Comparison of ENCODE assay signal across 25 cellular contexts in genomic region chr10:48879476-48879875, GRCh38.
"Had no signal": no experiment of that assay in that cellular context is flagged by ENCODE, and none has a peak within 500 bp of the region (broad histone marks: within the 10 kb centered on the region; RNA-seq: fewer than 3 reads in every experiment).

No MANE protein-coding gene starts in this region.

- H3K4me3 ChIP-seq: esophagus squamous epithelium, heart right ventricle, left lung, right lobe of liver, suprapubic skin, transverse colon, upper lobe of right lung, uterus had no signal

- H3K27me3 Mint-ChIP-seq: stimulated activated naive CD8-positive, alpha-beta T cell treated with anti-CD3 and anti-CD28 coated beads, Interleukin-15, amount 100 ng/mL, for 72 hours had no signal

- H3K9ac ChIP-seq: parathyroid adenoma had no signal

- H3K4me1 Mint-ChIP-seq: stimulated activated naive CD8-positive, alpha-beta T cell treated with anti-CD3 and anti-CD28 coated beads, Interleukin-15, amount 100 ng/mL, for 72 hours had no signal

- H3K27ac Mint-ChIP-seq: natural killer cell; progenitor cell of endocrine pancreas; stimulated activated naive CD8-positive, alpha-beta T cell treated with anti-CD3 and anti-CD28 coated beads, Interleukin-15, amount 100 ng/mL, for 72 hours had no signal

- H3K36me3 Mint-ChIP-seq: natural killer cell had no signal

- H3K4me1 ChIP-seq: esophagus squamous epithelium, heart right ventricle, left lung, parathyroid adenoma, right lobe of liver, suprapubic skin, transverse colon, upper lobe of right lung, uterus had no signal

- H3K36me3 ChIP-seq: esophagus squamous epithelium, right lobe of liver, suprapubic skin, transverse colon, upper lobe of right lung, uterus had no signal

- H3K79me2 ChIP-seq: parathyroid adenoma had no signal

- H2AFZ ChIP-seq: parathyroid adenoma had no signal

- H3K9me3 ChIP-seq: esophagus squamous epithelium, heart right ventricle, left lung, right lobe of liver, suprapubic skin, transverse colon, upper lobe of right lung, uterus had no signal

- DNase-seq: dermis blood vessel endothelial cell; effector memory CD4-positive, alpha-beta T cell; esophagus squamous epithelium; foreskin melanocyte; glutamatergic neuron; heart right ventricle; hippocampal formation; left cardiac atrium; left lung; natural killer cell; occipital lobe; right lobe of liver; small intestine; stimulated activated CD4-positive, alpha-beta T cell treated with anti-CD3 and anti-CD28 coated beads, Interleukin-15, amount 100 ng/mL, for 24 hours; stimulated activated CD4-positive, alpha-beta T cell treated with anti-CD3 and anti-CD28 coated beads, Interleukin-2, amount 100 ng/mL, for 48 hours; stimulated activated naive CD8-positive, alpha-beta T cell treated with anti-CD3 and anti-CD28 coated beads, Interleukin-15, amount 100 ng/mL, for 72 hours; transverse colon; upper lobe of right lung; uterus had no signal

- H3K27ac ChIP-seq: esophagus squamous epithelium, heart right ventricle, left lung, parathyroid adenoma, right lobe of liver, suprapubic skin, transverse colon, upper lobe of right lung, uterus had no signal

- H3K4me3 Mint-ChIP-seq: natural killer cell; stimulated activated naive CD8-positive, alpha-beta T cell treated with anti-CD3 and anti-CD28 coated beads, Interleukin-15, amount 100 ng/mL, for 72 hours had no signal

- H3K27me3 ChIP-seq: esophagus squamous epithelium, left lung, right lobe of liver, suprapubic skin, transverse colon, upper lobe of right lung, uterus had no signal

- H3K9me3 Mint-ChIP-seq: natural killer cell; stimulated activated naive CD8-positive, alpha-beta T cell treated with anti-CD3 and anti-CD28 coated beads, Interleukin-15, amount 100 ng/mL, for 72 hours had no signal

- FAIRE-seq: colon, endothelial cell of umbilical vein, islet of Langerhans, small intestine had no signal
